ENCODE assay signal across 8 cellular contexts in the genomic region with DNA sequence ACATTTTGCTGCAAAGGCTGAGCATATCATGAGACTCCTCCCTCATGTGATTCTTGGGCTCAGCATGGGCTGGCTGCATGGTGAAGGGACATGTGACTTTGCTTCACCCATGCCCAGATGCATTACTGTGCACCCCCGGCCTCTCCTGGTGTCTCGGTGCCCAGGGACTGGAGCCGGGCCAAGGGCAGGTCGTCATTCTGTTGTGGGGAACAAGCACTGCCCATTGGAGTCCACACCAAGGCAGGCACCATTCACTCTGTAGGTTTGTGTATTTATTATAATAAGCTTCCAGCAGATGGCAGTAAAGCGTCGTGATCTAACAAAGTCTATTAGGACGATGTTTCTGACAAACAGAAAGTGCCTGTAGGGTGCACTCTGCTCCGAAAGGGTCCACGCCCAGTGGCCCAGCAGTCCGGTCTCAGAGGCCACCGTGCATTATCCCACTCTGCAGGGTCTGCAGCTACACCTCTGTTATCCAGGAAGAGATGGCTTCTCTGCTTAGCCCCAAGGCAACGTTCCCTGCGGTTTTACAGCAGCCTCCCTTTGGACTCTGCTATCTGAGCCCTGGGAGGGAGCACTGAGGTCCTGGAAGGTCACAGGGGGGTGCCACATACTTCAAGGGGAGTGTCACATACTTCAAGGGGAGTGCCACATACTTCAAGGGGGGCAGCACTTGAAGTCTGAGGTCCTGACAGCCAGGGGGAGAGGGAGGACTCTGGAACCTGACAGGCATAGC.
DNase-seq lines count a peak whose midpoint lies in the region; ATAC-seq, FAIRE-seq and TF ChIP-seq lines count a peak whose summit lies in the region.

No MANE protein-coding gene starts in this region.

- TF ChIP-seq CTCF in GM06990 (IDR thresholded peaks at IDR 0.05; ENCODE audit: insufficient read depth, low read length, poor library complexity, severe bottlenecking) = peak; percentile 62
- peak in 4 of 6 experiments; percentile 51 to 60 (median 57) for TF ChIP-seq CTCF in Peyer's patch (IDR thresholded peaks at IDR 0.05)
- peak; percentile 13 to 68 (median 50) for TF ChIP-seq CTCF in gastroesophageal sphincter (IDR thresholded peaks at IDR 0.05)
- TF ChIP-seq CTCF in osteoblast (IDR thresholded peaks at IDR 0.05; ENCODE audit: extremely low read depth, low read depth, low read length) = peak; percentile 62

- H3K4me2 ChIP-seq in Karpas-422 (ENCODE audit: low read depth, low read length, poor library complexity, severe bottlenecking) = peak overlapping the region; percentile 51
- peak overlapping the region; percentile 80 for H3K4me2 ChIP-seq in osteoblast (ENCODE audit: insufficient read depth, low read length)

- H2AFZ ChIP-seq in Karpas-422 (ENCODE audit: low read length) = no peak overlapping the region; the same call in 1 of the 2 replicates
- peak overlapping the region; percentile 87 for H2AFZ ChIP-seq in osteoblast (ENCODE audit: low read length)

- H3K36me3 ChIP-seq in GM06990 (ENCODE audit: control insufficient read depth, insufficient read depth, low read length) = no peaks in the 10 kb centered on the region
- no peaks in the 10 kb centered on the region for H3K36me3 ChIP-seq in Karpas-422 (ENCODE audit: insufficient read depth, low read length)
- no peaks in the 10 kb centered on the region for H3K36me3 ChIP-seq in Peyer's patch
- no peaks in the 10 kb centered on the region for H3K36me3 ChIP-seq in gastroesophageal sphincter
- no peaks in the 10 kb centered on the region for H3K36me3 ChIP-seq in osteoblast (ENCODE audit: insufficient read depth, low read length)

- DNase-seq in GM06990 (ENCODE audit: extremely low read depth, insufficient read length) (peak; percentile 56), H54 (ENCODE audit: insufficient read length, low spot score) (peak; percentile 52), Karpas-422 (peak; percentile 93), Peyer's patch (peak in 1 of 3 donors; percentile 58), osteoblast (ENCODE audit: insufficient read length, low spot score, missing footprints) (peak; percentile 88), occipital lobe (lab: John Stamatoyannopoulos, UW) (no peak)
- DNase-seq in activated naive CD4-positive, alpha-beta T cell treated with Interleukin-2 at 50 U/mL for 16 hours = peak; percentile 27

- TF ChIP-seq EP300 in gastroesophageal sphincter (IDR thresholded peaks at IDR 0.05) = no peak

- H3K4me1 ChIP-seq in Karpas-422 (ENCODE audit: low read length) (peaks cover 56% of the 10 kb centered on the region), Peyer's patch (no peaks in the 10 kb centered on the region), gastroesophageal sphincter (peaks cover 0 to 19% (median 2%) of the 10 kb centered on the region in 3 donors), osteoblast (ENCODE audit: insufficient read depth, low read length) (peaks cover 4% of the 10 kb centered on the region)

- H3K27me3 ChIP-seq in GM06990 (replicated peaks; ENCODE audit: control insufficient read depth, insufficient read depth, low read length) (no peaks in the 10 kb centered on the region), Karpas-422 (ENCODE audit: low read length) (no peaks in the 10 kb centered on the region), Peyer's patch (no peaks in the 10 kb centered on the region), gastroesophageal sphincter (peaks cover 12% of the 10 kb centered on the region), osteoblast (ENCODE audit: insufficient read depth, low read length) (no peaks in the 10 kb centered on the region)

- H3K79me2 ChIP-seq in Karpas-422 (ENCODE audit: low read length) (no peaks in the 10 kb centered on the region), osteoblast (ENCODE audit: insufficient read depth, low read length) (no peaks in the 10 kb centered on the region)

- H4K20me1 ChIP-seq in Karpas-422 (ENCODE audit: insufficient read depth, low read depth, low read length) = no peaks in the 10 kb centered on the region
- no peaks in the 10 kb centered on the region for H4K20me1 ChIP-seq in osteoblast (ENCODE audit: insufficient read depth, low read length)

- H3K9me2 ChIP-seq in Karpas-422 (replicated peaks; ENCODE audit: insufficient read depth, low read length) = no peaks in the 10 kb centered on the region

- FAIRE-seq in H54 (lab: Jason Lieb, UNC) = peak; percentile 20

- H3K27ac ChIP-seq in Karpas-422 (ENCODE audit: low read length) (no peak overlapping the region), Peyer's patch (no peak overlapping the region), gastroesophageal sphincter (no peak overlapping the region), osteoblast (ENCODE audit: low read depth, low read length) (no peak overlapping the region)

- H3K4me3 ChIP-seq in GM06990 (replicated peaks; ENCODE audit: low read depth, low read length) = 0 out of 2 replicates have a peak overlapping the region, but pooled peaks have one; percentile 13
- peak overlapping the region; percentile 40; the same call in 1 of the 2 replicates for H3K4me3 ChIP-seq in Karpas-422 (ENCODE audit: low read length)
- H3K4me3 ChIP-seq in Peyer's patch = peak overlapping the region; percentile 7 to 52 (median 33)
- peak overlapping the region; percentile 18 to 39 for H3K4me3 ChIP-seq in gastroesophageal sphincter
- H3K4me3 ChIP-seq in osteoblast (ENCODE audit: insufficient read depth, low read length) = peak overlapping the region; percentile 63

- 0% methylated on average over 3 to 4 of the region's 13 CpGs for WGBS in gastroesophageal sphincter (ENCODE audit: low coverage in 1 of 2), 2 donors

- 0 out of 2 replicates have a peak overlapping the region, but pooled peaks have one; percentile 34 for H3K9ac ChIP-seq in Karpas-422 (ENCODE audit: low read length)

- TF ChIP-seq POLR2A in H54 (IDR thresholded peaks at IDR 0.05; ENCODE audit: low read depth, low read length) (no peak), Peyer's patch (IDR thresholded peaks at IDR 0.05) (no peak), gastroesophageal sphincter (IDR thresholded peaks at IDR 0.05) (no peak)

- peak; percentile 78 for ATAC-seq in gastroesophageal sphincter

- H3K9me3 ChIP-seq in Karpas-422 (ENCODE audit: low read length) (no peaks in the 10 kb centered on the region), Peyer's patch (no peaks in the 10 kb centered on the region), gastroesophageal sphincter (no peaks in the 10 kb centered on the region), osteoblast (ENCODE audit: low read depth, low read length) (no peaks in the 10 kb centered on the region)

Comparison
In these comparisons a context has a peak if more than half of its experiments do, and no peak if none do; other contexts are left out.
1. H3K4me3 ChIP-seq: peak in every context shown above with its lines; median percentile 63 in osteoblast; 40 in Karpas-422; 33 in Peyer's patch; 28 in gastroesophageal sphincter; 13 in GM06990.